In genomic region chr7:786472-787255, GRCh38 we compare ENCODE assay signal across 8 cellular contexts.
DNase-seq lines count a peak whose midpoint lies in the region; ATAC-seq and TF ChIP-seq lines count a peak whose summit lies in the region.

No MANE protein-coding gene starts in this region.

- DNase-seq in ELF-1 (ENCODE audit: low read depth, low spot score) = peak; percentile 61
- DNase-seq in WERI-Rb-1 = peak; percentile 73
- peak; percentile 83 to 97 for DNase-seq in T47D (ENCODE audit: low read depth in 1 of 2, low spot score in 1 of 2)
- peak; percentile 71 for DNase-seq in kidney tubule cell (ENCODE audit: low spot score)
- DNase-seq in stimulated activated CD4-positive, alpha-beta T cell treated with anti-CD3 and anti-CD28 coated beads, TNF-alpha, amount 100 ng/mL, for 1 hour (ENCODE audit: low read depth in 3 of 3, low spot score in 1 of 3) = peak; percentile 29 to 70 (median 52)

- H3K27me3 ChIP-seq in Loucy (ENCODE audit: insufficient read depth, low read length, poor library complexity, severe bottlenecking) (no peaks in the 10 kb centered on the region), WERI-Rb-1 (ENCODE audit: insufficient read depth, low read depth, severe bottlenecking) (no peaks in the 10 kb centered on the region)

- no peaks in the 10 kb centered on the region for H4K20me1 ChIP-seq in Loucy (ENCODE audit: insufficient read depth, low read length, poor library complexity, severe bottlenecking)

- no peak overlapping the region for H3K9ac ChIP-seq in Loucy (ENCODE audit: low read depth, low read length, poor library complexity, severe bottlenecking)

- no peaks in the 10 kb centered on the region for H3K4me1 ChIP-seq in Loucy (ENCODE audit: insufficient read depth, low read length, poor library complexity, severe bottlenecking)

- H3K4me3 ChIP-seq in Loucy (ENCODE audit: low read length, poor library complexity, severe bottlenecking) = no peak overlapping the region
- no peak overlapping the region for H3K4me3 ChIP-seq in WERI-Rb-1 (ENCODE audit: low read depth, low read length)

- in situ Hi-C loops in T47D (cut with HindIII; ENCODE audit: low pct_unique_long_range_greater_than_20kb, low sequenced_read_pairs) = no loop called here

- H3K9me2 ChIP-seq in Loucy (replicated peaks; ENCODE audit: low read depth, low read length) = no peaks in the 10 kb centered on the region

- H3K9me3 ChIP-seq in Loucy (ENCODE audit: insufficient read depth, low read depth, low read length) (no peaks in the 10 kb centered on the region), WERI-Rb-1 (ENCODE audit: severe bottlenecking) (no peaks in the 10 kb centered on the region)

- TF ChIP-seq CTCF in Loucy (conservative IDR thresholded peaks at IDR 0.05; ENCODE audit: low read length) (peak; percentile 86), WERI-Rb-1 (IDR thresholded peaks at IDR 0.05; ENCODE audit: low read depth, low read length) (peak; percentile 78)

- no peak overlapping the region for H3K4me2 ChIP-seq in Loucy (ENCODE audit: low read depth, low read length, poor library complexity, severe bottlenecking)

- no peak for ATAC-seq in HG02759 (IDR thresholded peaks at IDR 0.05; ENCODE audit: unreplicated experiment)
- ATAC-seq in GM19023 (IDR thresholded peaks at IDR 0.05; ENCODE audit: unreplicated experiment) = no peak

- peaks cover 4% of the 10 kb centered on the region; the same call in 1 of the 2 replicates for H3K36me3 ChIP-seq in Loucy (ENCODE audit: insufficient read depth, low read length)
- peaks cover 31% of the 10 kb centered on the region for H3K36me3 ChIP-seq in WERI-Rb-1

- H2AFZ ChIP-seq in Loucy (ENCODE audit: low read length) = no peak overlapping the region

- H3K79me2 ChIP-seq in Loucy (ENCODE audit: insufficient read depth, low read length) = no peaks in the 10 kb centered on the region

- H3F3A ChIP-seq in Loucy (ENCODE audit: low read depth) = no peaks in the 10 kb centered on the region

- H3K27ac ChIP-seq in WERI-Rb-1 = no peak overlapping the region
